In the genomic region with DNA sequence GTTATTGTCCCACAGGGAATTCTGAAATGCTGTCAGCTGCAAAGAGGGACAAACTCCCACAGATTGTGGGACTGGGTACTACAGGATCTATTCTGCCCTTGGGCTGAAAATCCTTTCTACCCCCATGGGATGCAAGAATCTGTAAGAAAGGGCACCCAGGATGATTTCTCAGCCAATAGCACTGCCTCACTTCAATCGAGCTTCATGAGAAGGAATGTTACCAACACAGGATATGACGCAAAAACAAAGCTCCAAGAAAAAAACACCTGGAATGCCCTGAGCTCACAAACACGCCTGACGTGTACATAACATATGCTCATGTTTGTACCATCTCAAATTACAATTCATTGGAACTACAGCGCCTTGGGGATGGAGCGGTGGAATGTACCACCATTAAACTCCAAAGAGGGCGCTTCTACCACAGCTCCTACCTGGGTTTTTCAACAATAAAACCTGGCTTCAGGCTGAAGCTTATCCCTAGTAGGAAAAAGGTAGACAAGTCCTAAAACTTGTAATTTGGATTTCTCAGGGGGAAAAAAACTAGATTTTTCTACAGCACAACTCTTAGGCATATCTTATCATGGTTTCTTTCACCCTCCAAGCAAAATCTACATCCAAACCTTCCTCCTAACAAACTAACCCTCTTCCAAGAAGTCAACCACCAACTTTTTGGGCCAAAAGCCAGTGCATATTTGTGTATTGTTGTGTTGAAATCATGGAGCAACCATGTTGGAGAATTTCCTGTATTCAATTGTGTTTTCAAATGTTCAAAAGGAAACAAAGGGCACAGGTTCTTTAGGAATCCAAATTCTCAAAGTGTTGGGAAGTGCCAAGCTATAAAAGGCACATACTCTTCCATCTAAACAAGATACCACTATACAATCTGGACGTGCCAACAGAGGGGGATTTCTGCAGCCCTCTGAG, we compare ENCODE assay signal across 12 cellular contexts.
DNase-seq lines count a peak whose midpoint lies in the region; ATAC-seq and TF ChIP-seq lines count a peak whose summit lies in the region.
"Had no signal": no experiment of that assay in that cellular context is flagged by ENCODE, and none has a peak within 500 bp of the region (broad histone marks: within the 10 kb centered on the region; RNA-seq: fewer than 3 reads in every experiment).

No MANE protein-coding gene starts in this region.

- H3K36me3 Mint-ChIP-seq in mesothelial cell of epicardium: no peaks in the 10 kb centered on the region
- H3K36me3 Mint-ChIP-seq: CD14-positive monocyte had no signal

- POLR2A ChIA-PET in HEK293T (lab: Yijun Ruan, JAX): no interaction called here

- H3K4me3 ChIP-seq in breast epithelium: no peak overlapping the region
- no peak overlapping the region for H3K4me3 ChIP-seq in MG63
- H3K4me3 ChIP-seq: Peyer's patch had no signal

- H3K27ac Mint-ChIP-seq in mesothelial cell of epicardium: peak overlapping the region; percentile 90
- H3K27ac Mint-ChIP-seq: CD14-positive monocyte had no signal

- CTCF ChIA-PET in HEK293T (lab: Yijun Ruan, JAX): interaction anchor here (0.6 to 1.3 kb wide), 4 partner anchors 9 to 18 kb away, joined by 3 read pairs; no protein-coding TSS in a partner anchor

- H3K27me3 Mint-ChIP-seq in mesothelial cell of epicardium (ENCODE audit: low read depth): no peaks in the 10 kb centered on the region

- H3K9me3 Mint-ChIP-seq in mesothelial cell of epicardium: no peaks in the 10 kb centered on the region

- no peaks in the 10 kb centered on the region for H3K9me3 ChIP-seq in breast epithelium
- no peaks in the 10 kb centered on the region for H3K9me3 ChIP-seq in MG63
- H3K9me3 ChIP-seq: Peyer's patch had no signal

- TF ChIP-seq CTCF in breast epithelium (IDR thresholded peaks at IDR 0.05) (no peak), mesothelial cell of epicardium (IDR thresholded peaks at IDR 0.05; ENCODE audit: unreplicated experiment) (no peak)

- H3K4me1 Mint-ChIP-seq in mesothelial cell of epicardium: peaks cover 42% of the 10 kb centered on the region

- H3K27ac ChIP-seq in breast epithelium: peak overlapping the region; percentile 46 to 79

- no peak for TF ChIP-seq POLR2A in breast epithelium (IDR thresholded peaks at IDR 0.05)

- no peak for ATAC-seq in GM19397 (IDR thresholded peaks at IDR 0.05; ENCODE audit: unreplicated experiment)
- ATAC-seq in HG03095 (IDR thresholded peaks at IDR 0.05; ENCODE audit: unreplicated experiment): no peak

- H3K36me3 ChIP-seq in breast epithelium (no peaks in the 10 kb centered on the region), MG63 (no peaks in the 10 kb centered on the region)
- H3K36me3 ChIP-seq: Peyer's patch had no signal

- intact Hi-C loops in breast epithelium (cut with DNase I; ENCODE audit: low total_unique reads): no loop called here

- peaks cover 0 to 8% of the 10 kb centered on the region in 2 donors for H3K4me1 ChIP-seq in breast epithelium

- DNase-seq in AG20443 (ENCODE audit: low spot score) (peak; percentile 54), HEK293T (ENCODE audit: extremely low spot score) (peak; percentile 57), breast epithelium (ENCODE audit: low spot score in 2 of 2) (no peak), mesothelial cell of epicardium (ENCODE audit: low spot score in 2 of 2, unreplicated experiment in 2 of 2) (no peak), amniotic stem cell (lab: John Stamatoyannopoulos, UW) (no peak), MG63 (no peak)
- DNase-seq: anterior cingulate cortex, NCI-H1930, Peyer's patch had no signal

- H3K27me3 ChIP-seq in breast epithelium (no peaks in the 10 kb centered on the region), MG63 (no peaks in the 10 kb centered on the region)
- H3K27me3 ChIP-seq: Peyer's patch had no signal

- no peak overlapping the region for H3K4me3 Mint-ChIP-seq in mesothelial cell of epicardium
- H3K4me3 Mint-ChIP-seq: CD14-positive monocyte had no signal

TF ChIP-seq in HEK293T, 16 proteins besides CTCF, POLR2A, EP300 and RAD21:
- TF ChIP-seq HDGF (IDR thresholded peaks at IDR 0.05; ENCODE audit: borderline replicate concordance) (no peak), CTBP1 (IDR thresholded peaks at IDR 0.05; ENCODE audit: borderline replicate concordance) (no peak), L3MBTL2 (conservative IDR thresholded peaks at IDR 0.05) (no peak), ARNT (IDR thresholded peaks at IDR 0.05) (no peak), ZNF384 (IDR thresholded peaks at IDR 0.05) (no peak)
TF ChIP-seq in HEK293T: peak in this region for 0.

Comparison
In these comparisons a context has a peak if more than half of its experiments do, and no peak if none do; other contexts are left out.
1. DNase-seq: peak in AG20443 (single experiment) and HEK293T (single experiment); none in breast epithelium (0 of 2), mesothelial cell of epicardium (0 of 2), amniotic stem cell (single experiment) and MG63 (single experiment).